ENCODE assay signal across 8 cellular contexts in genomic region chr22:26642465-26643367, GRCh38. TPM values are rescaled to one million over a fixed set of nuclear protein-coding genes. Genes with fewer than 3 reads are reported as not detected.
DNase-seq lines count a peak whose midpoint lies in the region; ATAC-seq and TF ChIP-seq lines count a peak whose summit lies in the region.

No MANE protein-coding gene starts in this region.

- no peaks in the 10 kb centered on the region for H3K36me3 ChIP-seq in stomach

- H3K27ac ChIP-seq in stomach, result peak overlapping the region in 3 of 5 donors; percentile 19 to 29 (median 27)

- TF ChIP-seq CTCF in mesothelial cell of epicardium (IDR thresholded peaks at IDR 0.05; ENCODE audit: unreplicated experiment), result no peak
- TF ChIP-seq CTCF in stomach (IDR thresholded peaks at IDR 0.05), result peak in 1 of 7 experiments; percentile 6

- no peak for ATAC-seq in HG03025 (IDR thresholded peaks at IDR 0.05; ENCODE audit: low FRiP score, unreplicated experiment)
- ATAC-seq in SK-N-SH treated with all-trans-retinoic acid at 6 μM for 48 hours, result no peak

- intact Hi-C loops in stomach (cut with DNase I; ENCODE audit: low total_unique reads), result no loop called here

- DNase-seq in CMK (ENCODE audit: low read depth) (peak; percentile 90), NCI-H69 (lab: John Stamatoyannopoulos, UW) (peak; percentile 72), mesothelial cell of epicardium (ENCODE audit: low spot score in 2 of 2, unreplicated experiment in 2 of 2) (no peak), stomach (peak; percentile 39), NCI-H226 (no peak)
- DNase-seq in activated T-helper 1 cell treated with anti-CD3 and anti-CD28 coated beads, Interleukin-2, amount 50 U/mL, for 16 hours (ENCODE audit: low read depth in 1 of 2, low spot score in 1 of 2), result peak; percentile 38 to 65

- no peaks in the 10 kb centered on the region for H3K9me3 ChIP-seq in stomach

- 22 to 32% (median 24%) methylated on average over 8 of the region's 8 CpGs for WGBS in stomach, 5 donors

- TF ChIP-seq POLR2A in stomach (IDR thresholded peaks at IDR 0.05), result no peak

- peaks cover 13% of the 10 kb centered on the region for H3K27me3 Mint-ChIP-seq in mesothelial cell of epicardium (ENCODE audit: low read depth)

- no peak for TF ChIP-seq EP300 in stomach (IDR thresholded peaks at IDR 0.05)

- H3K4me1 ChIP-seq in stomach, result peaks cover 9 to 20% (median 13%) of the 10 kb centered on the region in 4 donors

- H3K4me1 Mint-ChIP-seq in mesothelial cell of epicardium, result peaks cover 56% of the 10 kb centered on the region

- H3K9me3 Mint-ChIP-seq in mesothelial cell of epicardium, result no peaks in the 10 kb centered on the region

- H3K4me3 Mint-ChIP-seq in mesothelial cell of epicardium, result no peak overlapping the region

- H3K36me3 Mint-ChIP-seq in mesothelial cell of epicardium, result no peaks in the 10 kb centered on the region

- H3K4me3 ChIP-seq in stomach, result no peak overlapping the region

- H3K27ac Mint-ChIP-seq in mesothelial cell of epicardium, result peak overlapping the region; percentile 68

- H3K27me3 ChIP-seq in stomach, result peaks cover 0 to 65% (median 19%) of the 10 kb centered on the region in 3 donors

TF ChIP-seq in SK-N-SH treated with all-trans-retinoic acid at 6 μM for 48 hours, 23 proteins besides CTCF, POLR2A, EP300 and RAD21:
- TF ChIP-seq CSRNP3 (CRISPR knock-in tag; IDR thresholded peaks at IDR 0.05) (no peak), OSR1 (CRISPR knock-in tag; IDR thresholded peaks at IDR 0.05) (no peak), TSHZ2 (CRISPR knock-in tag; IDR thresholded peaks at IDR 0.05) (no peak), PATZ1 (CRISPR knock-in tag; IDR thresholded peaks at IDR 0.05; ENCODE audit: borderline replicate concordance) (no peak)

RNA-seq across cellular contexts. Expression of gene MIAT, which starts 14.7 kb away (rescaled TPM):
- total RNA-seq in mesothelial cell of epicardium (6.6 to 7.0 TPM (median 6.7 TPM) in 3 replicates), stomach (10 to 100 TPM in 1 of 5 donors, 1 to 10 TPM in 2, under 1 TPM in 2; under 0.01 to 29.8 (median 1.9) TPM)
- under 1 TPM; 0.12 to 0.38 (median 0.15) TPM for polyA plus RNA-seq in stomach

RNA-seq across cellular contexts. Expression of gene CRYBA4, which starts 21.0 kb away (rescaled TPM):
- total RNA-seq in mesothelial cell of epicardium, result not detected in 3 replicates
- total RNA-seq in stomach, result not detected
- polyA plus RNA-seq in stomach, result not detected

RNA-seq across cellular contexts. Expression of gene CRYBB1, which starts 24.9 kb away (rescaled TPM):
- total RNA-seq in mesothelial cell of epicardium, result not detected in 3 replicates
- total RNA-seq in stomach, result under 1 TPM in 1 of 5 donors, not detected in 4; 0.55 TPM
- polyA plus RNA-seq in stomach, result 1 to 10 TPM in 1 of 3 donors, under 1 TPM in 2; 0.20 to 1.2 (median 0.68) TPM

RNA-seq across cellular contexts. Expression of gene TPST2, which starts 52.8 kb away (rescaled TPM):
- total RNA-seq in mesothelial cell of epicardium (17.2 to 19.4 TPM (median 18.5 TPM) in 3 replicates), stomach (10 to 100 TPM in 4 of 5 donors, 1 to 10 TPM in 1; 9.7 to 88.3 (median 13.8) TPM)
- 1 to 10 TPM; 5.3 to 7.1 (median 6.6) TPM for polyA plus RNA-seq in stomach

Comparison
In these comparisons a context has a peak if more than half of its experiments do, and no peak if none do; other contexts are left out.
1. DNase-seq: peak in CMK (single experiment), NCI-H69 (single experiment), activated T-helper 1 cell treated with anti-CD3 and anti-CD28 coated beads, Interleukin-2, amount 50 U/mL, for 16 hours (2 of 2) and stomach (single experiment); none in mesothelial cell of epicardium (0 of 2) and NCI-H226 (single experiment).